Comparison of ENCODE assay signal across 8 cellular contexts in genomic region chr9:83108208-83108607, GRCh38. TPM values are rescaled to one million over a fixed set of nuclear protein-coding genes. Genes with fewer than 3 reads are reported as not detected.
"Had no signal": no experiment of that assay in that cellular context is flagged by ENCODE, and none has a peak within 500 bp of the region (broad histone marks: within the 10 kb centered on the region; RNA-seq: fewer than 3 reads in every experiment).

No MANE protein-coding gene starts in this region.

- ATAC-seq: GM23338 had no signal

- DNase-seq: H9, HCEC 1CT, KBM-7 had no signal

- FAIRE-seq: H1, H54, HTR-8/SVneo had no signal

- H3K4me3 ChIP-seq: GM23338 had no signal

- H3K4me2 ChIP-seq: GM23338 had no signal

- H2AFZ ChIP-seq: GM23338 had no signal

RNA-seq across cellular contexts. Expression of gene RASEF, which starts 45.3 kb away (rescaled TPM):
- polyA plus RNA-seq: IgD-negative memory B cell had no signal
